Comparison of ENCODE assay signal across 30 cellular contexts in genomic region chr4:8262637-8263322, GRCh38. TPM values are rescaled to one million over a fixed set of nuclear protein-coding genes. Genes with fewer than 3 reads are reported as not detected.
"Had no signal": no experiment of that assay in that cellular context is flagged by ENCODE, and none has a peak within 500 bp of the region (broad histone marks: within the 10 kb centered on the region; RNA-seq: fewer than 3 reads in every experiment).

No MANE protein-coding gene starts in this region.

- H3K4me3 ChIP-seq: gastroesophageal sphincter, sigmoid colon, thoracic aorta, uterus had no signal

- ATAC-seq: activated CD4-positive, CD25-positive, alpha-beta regulatory T cell treated with anti-CD3 and anti-CD28 coated beads, Interleukin-2, amount 50 U/mL, for 24 hours; activated naive CD8-positive, alpha-beta T cell treated with anti-CD3 and anti-CD28 coated beads, Interleukin-2, amount 50 U/mL, for 24 hours; activated T-cell treated with anti-CD3 and anti-CD28 coated beads, Interleukin-2, amount 50 U/mL, for 4 hours; activated T-helper 17 cell treated with anti-CD3 and anti-CD28 coated beads, Interleukin-2, amount 50 U/mL, for 72 hours; gastroesophageal sphincter; left cardiac atrium had no signal

- DNase-seq: activated CD4-positive, alpha-beta T cell treated with anti-CD3 and anti-CD28 coated beads, Interleukin-2, amount 50 U/mL, for 48 hours; activated CD8-positive, alpha-beta memory T cell treated with anti-CD3 and anti-CD28 coated beads for 24 hours; activated gamma-delta T cell treated with Interleukin-2 at 50 U/mL for 16 hours; activated naive CD8-positive, alpha-beta T cell treated with anti-CD3 and anti-CD28 coated beads, Interleukin-2, amount 50 U/mL, for 24 hours; activated T-cell treated with anti-CD3 and anti-CD28 coated beads, Interleukin-2, amount 50 U/mL, for 4 hours; amygdala; caudate nucleus; cortex of kidney; hippocampal formation; left cardiac atrium; natural killer cell; sigmoid colon; small intestine; stimulated activated CD4-positive, alpha-beta T cell treated with anti-CD3 and anti-CD28 coated beads, Interleukin-4, amount 100 ng/mL, for 24 hours; T-helper 9 cell; uterus had no signal

- H3K9me3 ChIP-seq: gastroesophageal sphincter, neutrophil, sigmoid colon, thoracic aorta, uterus had no signal

- H3K4me1 Mint-ChIP-seq: activated naive CD4-positive, alpha-beta T cell treated with anti-CD3 and anti-CD28 coated beads, Interleukin-2, amount 50 U/mL, for 24 hours; activated naive CD8-positive, alpha-beta T cell treated with anti-CD3 and anti-CD28 coated beads, Interleukin-2, amount 50 U/mL, for 24 hours; activated T-helper 17 cell treated with anti-CD3 and anti-CD28 coated beads, Interleukin-2, amount 50 U/mL, for 72 hours; natural killer cell; stimulated activated effector memory CD8-positive, alpha-beta T cell treated with anti-CD3 and anti-CD28 coated beads, Interleukin-12 subunit alpha, Interleukin-12 subunit beta, amount 100 ng/mL, for 72 hours had no signal

- H3K27me3 Mint-ChIP-seq: stimulated activated naive CD8-positive, alpha-beta T cell treated with anti-CD3 and anti-CD28 coated beads, Interleukin-15, Interleukin-2, amounts not matched to agents 100 ng/mL and 50 ng/mL, for 24 hours had no signal

- H3K27ac Mint-ChIP-seq: activated naive CD4-positive, alpha-beta T cell treated with anti-CD3 and anti-CD28 coated beads, Interleukin-2, amount 50 U/mL, for 24 hours; activated naive CD8-positive, alpha-beta T cell treated with anti-CD3 and anti-CD28 coated beads, Interleukin-2, amount 50 U/mL, for 24 hours; activated T-helper 17 cell treated with anti-CD3 and anti-CD28 coated beads, Interleukin-2, amount 50 U/mL, for 72 hours; natural killer cell; progenitor cell of endocrine pancreas; stimulated activated effector memory CD8-positive, alpha-beta T cell treated with anti-CD3 and anti-CD28 coated beads, Interleukin-12 subunit alpha, Interleukin-12 subunit beta, amount 100 ng/mL, for 72 hours; stimulated activated naive CD8-positive, alpha-beta T cell treated with anti-CD3 and anti-CD28 coated beads, Interleukin-15, Interleukin-2, amounts not matched to agents 100 ng/mL and 50 ng/mL, for 24 hours; type B pancreatic cell had no signal

- H3K27ac ChIP-seq: gastroesophageal sphincter, neutrophil, sigmoid colon, thoracic aorta, uterus, VCaP had no signal

- H3K27me3 ChIP-seq: gastroesophageal sphincter, sigmoid colon, uterus had no signal

- H3K36me3 Mint-ChIP-seq: activated naive CD4-positive, alpha-beta T cell treated with anti-CD3 and anti-CD28 coated beads, Interleukin-2, amount 50 U/mL, for 24 hours; memory B cell; natural killer cell; stimulated activated effector memory CD8-positive, alpha-beta T cell treated with anti-CD3 and anti-CD28 coated beads, Interleukin-12 subunit alpha, Interleukin-12 subunit beta, amount 100 ng/mL, for 72 hours; type B pancreatic cell had no signal

- H3K9me3 Mint-ChIP-seq: activated naive CD4-positive, alpha-beta T cell treated with anti-CD3 and anti-CD28 coated beads, Interleukin-2, amount 50 U/mL, for 24 hours; activated naive CD8-positive, alpha-beta T cell treated with anti-CD3 and anti-CD28 coated beads, Interleukin-2, amount 50 U/mL, for 24 hours; activated T-cell treated with anti-CD3 and anti-CD28 coated beads, Interleukin-2, amount 50 U/mL, for 4 hours; activated T-helper 17 cell treated with anti-CD3 and anti-CD28 coated beads, Interleukin-2, amount 50 U/mL, for 72 hours; memory B cell; natural killer cell; stimulated activated effector memory CD8-positive, alpha-beta T cell treated with anti-CD3 and anti-CD28 coated beads, Interleukin-12 subunit alpha, Interleukin-12 subunit beta, amount 100 ng/mL, for 72 hours; stimulated activated naive CD8-positive, alpha-beta T cell treated with anti-CD3 and anti-CD28 coated beads, Interleukin-15, Interleukin-2, amounts not matched to agents 100 ng/mL and 50 ng/mL, for 24 hours; type B pancreatic cell had no signal

- H3K36me3 ChIP-seq: gastroesophageal sphincter, neutrophil, sigmoid colon, thoracic aorta, uterus had no signal

- H3K4me3 Mint-ChIP-seq: activated naive CD4-positive, alpha-beta T cell treated with anti-CD3 and anti-CD28 coated beads, Interleukin-2, amount 50 U/mL, for 24 hours; activated naive CD8-positive, alpha-beta T cell treated with anti-CD3 and anti-CD28 coated beads, Interleukin-2, amount 50 U/mL, for 24 hours; activated T-cell treated with anti-CD3 and anti-CD28 coated beads, Interleukin-2, amount 50 U/mL, for 4 hours; activated T-helper 17 cell treated with anti-CD3 and anti-CD28 coated beads, Interleukin-2, amount 50 U/mL, for 72 hours; memory B cell; natural killer cell; stimulated activated effector memory CD8-positive, alpha-beta T cell treated with anti-CD3 and anti-CD28 coated beads, Interleukin-12 subunit alpha, Interleukin-12 subunit beta, amount 100 ng/mL, for 72 hours; stimulated activated naive CD8-positive, alpha-beta T cell treated with anti-CD3 and anti-CD28 coated beads, Interleukin-15, Interleukin-2, amounts not matched to agents 100 ng/mL and 50 ng/mL, for 24 hours; type B pancreatic cell had no signal

RNA-seq across cellular contexts. Expression of gene HTRA3, which starts 6.8 kb away (rescaled TPM):
- total RNA-seq: activated T-cell treated with anti-CD3 and anti-CD28 coated beads, Interleukin-2, amount 50 U/mL, for 4 hours; activated T-helper 17 cell treated with anti-CD3 and anti-CD28 coated beads, Interleukin-2, amount 50 U/mL, for 72 hours; mononuclear cell; natural killer cell had no signal
- polyA plus RNA-seq: keratinocyte had no signal
